15 cellular contexts compared by ENCODE assay signal in the genomic region with DNA sequence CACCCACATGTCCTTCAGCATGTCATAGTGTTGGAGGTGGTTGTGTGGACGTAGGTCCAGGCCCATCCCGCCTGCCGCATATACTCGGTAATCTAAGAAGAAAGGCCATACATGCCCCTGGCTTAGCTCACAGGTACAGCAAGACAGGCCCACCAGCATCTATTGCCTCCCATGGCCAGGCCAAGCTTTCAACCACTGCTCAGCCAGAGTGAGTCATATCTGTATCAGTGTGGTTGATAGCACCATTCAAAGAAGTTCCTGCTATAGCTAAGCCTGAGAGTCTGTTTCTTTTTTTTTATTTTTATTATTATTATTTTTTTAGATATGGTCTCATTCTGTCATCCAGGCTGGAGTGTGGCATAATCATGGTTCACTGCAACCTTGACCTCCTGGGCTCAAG. TPM values are rescaled to one million over a fixed set of nuclear protein-coding genes. Genes with fewer than 3 reads are reported as not detected.
DNase-seq lines count a peak whose midpoint lies in the region; ATAC-seq, FAIRE-seq and TF ChIP-seq lines count a peak whose summit lies in the region.
"Had no signal": no experiment of that assay in that cellular context is flagged by ENCODE, and none has a peak within 500 bp of the region (broad histone marks: within the 10 kb centered on the region; RNA-seq: fewer than 3 reads in every experiment).

No MANE protein-coding gene starts in this region.

- intact Hi-C loops in Right ventricle myocardium inferior (cut with DNase I): no loop called here

- FAIRE-seq in GM12892 (lab: Jason Lieb, UNC): peak; percentile 58

- ATAC-seq in HG03103 (IDR thresholded peaks at IDR 0.05; ENCODE audit: low read depth, unreplicated experiment): peak; percentile 71
- no peak for ATAC-seq in Right ventricle myocardium inferior
- ATAC-seq: naive thymus-derived CD8-positive, alpha-beta T cell had no signal

- DNase-seq in GM12892 (ENCODE audit: insufficient read length) (peak; percentile 48), GM19238 (ENCODE audit: insufficient read length, low spot score) (peak; percentile 27), amniotic epithelial cell (ENCODE audit: low read depth) (peak; percentile 52), NCI-H187 (lab: John Stamatoyannopoulos, UW) (no peak), Right ventricle myocardium inferior (ENCODE audit: missing footprints) (no peak), NCI-H524 (lab: John Stamatoyannopoulos, UW) (no peak), midbrain (lab: John Stamatoyannopoulos, UW) (no peak)
- DNase-seq: activated CD4-positive, alpha-beta T cell treated with anti-CD3 and anti-CD28 coated beads, Interleukin-2, amount 50 U/mL, for 48 hours; activated naive CD4-positive, alpha-beta T cell treated with anti-CD3 and anti-CD28 coated beads, Interleukin-2, amount 50 U/mL, for 16 hours; HFFc6; left ventricle myocardium inferior; naive thymus-derived CD8-positive, alpha-beta T cell; NCI-H345; substantia nigra had no signal

- no peak for TF ChIP-seq POLR2A in GM12892 (IDR thresholded peaks at IDR 0.05; ENCODE audit: low read depth, low read length)

RNA-seq across cellular contexts. Expression of gene KLHDC8A, which starts 17.0 kb away (rescaled TPM):
- not detected for polyA plus RNA-seq in GM12892 (2012; ENCODE audit: missing spikeins)
- total RNA-seq in Right ventricle myocardium inferior: not detected
- total RNA-seq: HFFc6; naive thymus-derived CD8-positive, alpha-beta T cell had no signal
- polyA plus RNA-seq: naive thymus-derived CD8-positive, alpha-beta T cell had no signal

RNA-seq across cellular contexts. Expression of gene NUAK2, which starts 18.2 kb away (rescaled TPM):
- 1.4 TPM for polyA plus RNA-seq in GM12892 (2012; ENCODE audit: missing spikeins)
- 1.1 TPM for total RNA-seq in Right ventricle myocardium inferior

Comparison
In these comparisons a context has a peak if more than half of its experiments do, and no peak if none do; other contexts are left out.
1. DNase-seq: peak in GM12892 (single experiment), GM19238 (single experiment) and amniotic epithelial cell (single experiment); none in NCI-H187 (0 of 2), Right ventricle myocardium inferior (single experiment), NCI-H524 (0 of 2) and midbrain (single experiment).